Comparison of ENCODE assay signal across 8 cellular contexts in genomic region chr5:134411228-134411545, GRCh38. TPM values are rescaled to one million over a fixed set of nuclear protein-coding genes. Genes with fewer than 3 reads are reported as not detected.
DNase-seq lines count a peak whose midpoint lies in the region; ATAC-seq and TF ChIP-seq lines count a peak whose summit lies in the region.

No MANE protein-coding gene starts in this region.

- TF ChIP-seq CTCF in GM12865 (IDR thresholded peaks at IDR 0.05; ENCODE audit: insufficient read depth, low read depth, low read length, missing control alignments) (no peak), fibroblast of pulmonary artery (IDR thresholded peaks at IDR 0.05; ENCODE audit: low read length, missing control alignments) (no peak), retinal pigment epithelial cell (conservative IDR thresholded peaks at IDR 0.05; ENCODE audit: low read depth, low read length) (no peak)

- H3K9me3 ChIP-seq in SJCRH30 (replicated peaks) = no peaks in the 10 kb centered on the region

- no peaks in the 10 kb centered on the region for H3K36me3 ChIP-seq in SJCRH30

- peak overlapping the region; percentile 6; the same call in 1 of the 2 replicates for H3K27ac ChIP-seq in SJCRH30

- peak overlapping the region; percentile 98 for H3K4me3 ChIP-seq in GM12865 (ENCODE audit: low read depth, low read length)
- peak overlapping the region; percentile 73 for H3K4me3 ChIP-seq in SJCRH30
- peak overlapping the region; percentile 91 for H3K4me3 ChIP-seq in fibroblast of pulmonary artery (replicated peaks; ENCODE audit: low read depth, low read length)
- peak overlapping the region; percentile 63 for H3K4me3 ChIP-seq in retinal pigment epithelial cell (ENCODE audit: low read length)

- ATAC-seq in HG03139 (IDR thresholded peaks at IDR 0.05; ENCODE audit: unreplicated experiment) = no peak

- no peaks in the 10 kb centered on the region; the same call in 1 of the 2 replicates for H3K4me1 ChIP-seq in SJCRH30

- DNase-seq in GM12865 (ENCODE audit: low read depth) = no peak
- no peak for DNase-seq in SJCRH30
- no peak for DNase-seq in fibroblast of pulmonary artery (ENCODE audit: low read depth)
- DNase-seq in retinal pigment epithelial cell (ENCODE audit: low read depth) = no peak
- DNase-seq in HCEC 1CT = no peak
- no peak for DNase-seq in stimulated activated naive CD4-positive, alpha-beta T cell (lab: John Stamatoyannopoulos, UW)
- DNase-seq in NCI-H748 treated with DMSO at 0.1 percent for 48 hours (lab: John Stamatoyannopoulos, UW) = no peak

- H3K27me3 ChIP-seq in SJCRH30 = no peaks in the 10 kb centered on the region

RNA-seq across cellular contexts. Expression of gene CDKN2AIPNL, which starts 0.5 kb away (rescaled TPM):
- total RNA-seq in SJCRH30 (2014; rRNA removed; shearing (Covaris generic)) = 51.3 and 62.4 TPM in 2 replicates

RNA-seq across cellular contexts. Expression of gene UBE2B, which starts 39.8 kb away (rescaled TPM):
- total RNA-seq in SJCRH30 (2014; rRNA removed; shearing (Covaris generic)) = 49.4 and 53.3 TPM in 2 replicates

RNA-seq across cellular contexts. Expression of gene CDKL3, which starts 44.2 kb away (rescaled TPM):
- total RNA-seq in SJCRH30 (2014; rRNA removed; shearing (Covaris generic)) = 1.4 and 2.5 TPM in 2 replicates
